ENCODE assay signal across 8 cellular contexts in the genomic region with DNA sequence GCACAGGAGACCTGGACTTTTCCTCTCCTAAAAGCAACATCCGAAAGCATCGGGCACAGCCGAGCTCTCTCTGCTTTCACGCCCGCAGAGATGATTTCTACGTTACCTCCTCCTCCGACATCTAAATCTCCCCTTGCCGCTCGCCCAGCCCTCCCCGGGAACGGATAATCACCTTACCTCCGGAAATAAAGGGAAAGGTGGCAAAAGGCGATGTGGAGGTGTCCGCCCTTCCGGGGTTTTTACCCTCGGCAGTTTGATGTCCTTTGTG. TPM values are rescaled to one million over a fixed set of nuclear protein-coding genes. Genes with fewer than 3 reads are reported as not detected.
DNase-seq lines count a peak whose midpoint lies in the region; ATAC-seq, FAIRE-seq and TF ChIP-seq lines count a peak whose summit lies in the region.

No MANE protein-coding gene starts in this region.

- no peaks in the 10 kb centered on the region for H3K9me3 ChIP-seq in kidney (ENCODE audit: control insufficient read depth in 1 of 2, low read length in 2 of 2)
- H3K9me3 ChIP-seq in thyroid gland: no peaks in the 10 kb centered on the region

- no peaks in the 10 kb centered on the region for H3K27me3 ChIP-seq in thyroid gland

- intact Hi-C loops in activated B cell treated with CpG ODN at 0.5 μM for 24 hours (cut with micrococcal nuclease): loop anchor here (1.0 to 5.0 kb wide), 6 partner anchors 115 to 1439 kb away; a partner anchor contains a TSS
- intact Hi-C loops in kidney (cut with DNase I): no loop called here
- intact Hi-C loops in thyroid gland (cut with DNase I): no loop called here

- H3K9me3 Mint-ChIP-seq in activated B cell treated with CpG ODN at 0.5 μM for 24 hours: no peaks in the 10 kb centered on the region

- DNase-seq in activated CD8-positive, alpha-beta memory T cell treated with anti-CD3 and anti-CD28 coated beads, Interleukin-2, amount 50 U/mL, for 24 hours (ENCODE audit: extremely low read depth): peak; percentile 8
- DNase-seq in activated CD8-positive, alpha-beta memory T cell treated with anti-CD3 and anti-CD28 coated beads, Interleukin-2, amount 50 U/mL, for 48 hours: no peak
- DNase-seq in activated B cell treated with CpG ODN at 0.5 μM for 24 hours (peak; percentile 33), kidney (no peak), thyroid gland (peak in 1 of 2 donors; percentile 22), COLO668 (lab: John Stamatoyannopoulos, UW; ENCODE audit: unreplicated experiment) (no peak), GM10266 (ENCODE audit: extremely low spot score) (no peak), NCI-H1694 (lab: John Stamatoyannopoulos, UW) (no peak)

- no peak for ATAC-seq in activated B cell treated with CpG ODN at 0.5 μM for 24 hours (ENCODE audit: low read depth)

- no peaks in the 10 kb centered on the region for H3K27me3 Mint-ChIP-seq in activated B cell treated with CpG ODN at 0.5 μM for 24 hours

- no peak overlapping the region for H3K27ac Mint-ChIP-seq in activated B cell treated with CpG ODN at 0.5 μM for 24 hours

- no peaks in the 10 kb centered on the region for H3K36me3 ChIP-seq in kidney (ENCODE audit: control insufficient read depth in 1 of 2, insufficient read depth in 2 of 2, low read length in 2 of 2)
- H3K36me3 ChIP-seq in thyroid gland: no peaks in the 10 kb centered on the region

- H3K9ac ChIP-seq in kidney (ENCODE audit: low read length in 2 of 2): peak overlapping the region; percentile 74 to 82

- no peak for TF ChIP-seq CTCF in activated B cell treated with CpG ODN at 0.5 μM for 24 hours (IDR thresholded peaks at IDR 0.05)
- TF ChIP-seq CTCF in kidney (IDR thresholded peaks at IDR 0.05; ENCODE audit: borderline replicate concordance, extremely low read depth, insufficient read depth): no peak
- no peak for TF ChIP-seq CTCF in thyroid gland (IDR thresholded peaks at IDR 0.05)
- no peak for TF ChIP-seq CTCF in GM10266 (IDR thresholded peaks at IDR 0.05; ENCODE audit: control insufficient read depth, insufficient read depth, low read depth, missing control alignments)

- CTCF ChIA-PET in activated B cell treated with CpG ODN at 0.5 μM for 24 hours (lab: Charles Lee): interaction anchor here (1.2 to 3.0 kb wide), 5 partner anchors 33 to 60 kb away, joined by 3 to 10 read pairs (median 6); no protein-coding TSS in a partner anchor

- H3K4me3 Mint-ChIP-seq in activated B cell treated with CpG ODN at 0.5 μM for 24 hours: no peak overlapping the region

- TF ChIP-seq POLR2A in thyroid gland (IDR thresholded peaks at IDR 0.05): no peak

- H3K4me3 ChIP-seq in kidney (ENCODE audit: low read length in 2 of 2): peak overlapping the region; percentile 75 to 76
- H3K4me3 ChIP-seq in thyroid gland (replicated peaks in 1 of 3): peak overlapping the region; percentile 24 to 78 (median 75)

- peaks cover 27% of the 10 kb centered on the region for H3K4me1 Mint-ChIP-seq in activated B cell treated with CpG ODN at 0.5 μM for 24 hours

- peaks cover 0 to 21% of the 10 kb centered on the region in 2 donors for H3K4me1 ChIP-seq in kidney (ENCODE audit: control insufficient read depth in 1 of 2, insufficient read depth in 1 of 2, low read depth in 1 of 2, low read length in 2 of 2)
- peaks cover 34 to 41% of the 10 kb centered on the region in 2 donors for H3K4me1 ChIP-seq in thyroid gland

- H3K27ac ChIP-seq in kidney (ENCODE audit: low read depth in 2 of 2, low read length in 2 of 2): peak overlapping the region; percentile 82 to 95
- H3K27ac ChIP-seq in thyroid gland: peak overlapping the region; percentile 81 to 89 (median 84)

- POLR2A ChIA-PET in activated B cell treated with CpG ODN at 0.5 μM for 24 hours (lab: Charles Lee): interaction anchor here (0.6 to 5.7 kb wide), 29 partner anchors 9 to 1127 kb away, joined by 3 to 154 read pairs (median 9); a partner anchor contains a TSS

- no peak for FAIRE-seq in kidney (lab: Jason Lieb, UNC)

- WGBS in thyroid gland, 2 donors: 0% methylated on average over 15 to 16 of the region's 16 CpGs

- peaks cover 11% of the 10 kb centered on the region for H3K36me3 Mint-ChIP-seq in activated B cell treated with CpG ODN at 0.5 μM for 24 hours (ENCODE audit: low read depth)

RNA-seq across cellular contexts. Expression of a gene that starts 0.6 kb away (rescaled TPM):
- total RNA-seq in activated B cell treated with CpG ODN at 0.5 μM for 24 hours (283 and 314 TPM in 2 replicates), kidney (124 TPM), thyroid gland (100 to 1,000 TPM; 101 to 282 (median 120) TPM)
- polyA plus RNA-seq in kidney (ENCODE audit: insufficient read depth, low read depth, low replicate concordance): 13.3 TPM

Comparison
In these comparisons a context has a peak if more than half of its experiments do, and no peak if none do; other contexts are left out.
1. DNase-seq: peak in activated CD8-positive, alpha-beta memory T cell treated with anti-CD3 and anti-CD28 coated beads, Interleukin-2, amount 50 U/mL, for 24 hours (single experiment) and activated B cell treated with CpG ODN at 0.5 μM for 24 hours (single experiment); none in activated CD8-positive, alpha-beta memory T cell treated with anti-CD3 and anti-CD28 coated beads, Interleukin-2, amount 50 U/mL, for 48 hours (single experiment), kidney (single experiment), COLO668 (single experiment), GM10266 (single experiment) and NCI-H1694 (single experiment).